Comparison of ENCODE assay signal across 8 cellular contexts in genomic region chr1:146297781-146298574, GRCh38.
DNase-seq lines count a peak whose midpoint lies in the region; ATAC-seq lines count a peak whose summit lies in the region.
"Not testable (repeated sequence)": the region's sequence is repeated elsewhere in the genome, so short reads cannot be mapped to it uniquely, and the experiment has no call there.

No MANE protein-coding gene starts in this region.

- not testable (repeated sequence) for H3K4me1 Mint-ChIP-seq in activated T-cell treated with anti-CD3 and anti-CD28 coated beads, Interleukin-2, amount 50 U/mL, for 72 hours (ENCODE audit: low read depth); stimulated activated memory B cell treated with anti-CD40 and anti-IgM and Interleukin-4, amounts not matched to agents 10 μg/mL and 1 μg/mL and 100 μg/mL, for 72 hours

- not testable (repeated sequence) for H3K4me3 Mint-ChIP-seq in activated T-cell treated with anti-CD3 and anti-CD28 coated beads, Interleukin-2, amount 50 U/mL, for 72 hours; stimulated activated memory B cell treated with anti-CD40 and anti-IgM and Interleukin-4, amounts not matched to agents 10 μg/mL and 1 μg/mL and 100 μg/mL, for 72 hours

- H3K27me3 Mint-ChIP-seq in activated T-cell treated with anti-CD3 and anti-CD28 coated beads, Interleukin-2, amount 50 U/mL, for 72 hours (ENCODE audit: low read depth); stimulated activated memory B cell treated with anti-CD40 and anti-IgM and Interleukin-4, amounts not matched to agents 10 μg/mL and 1 μg/mL and 100 μg/mL, for 72 hours: not testable (repeated sequence)

- not testable (repeated sequence) for H3K9me3 Mint-ChIP-seq in activated T-cell treated with anti-CD3 and anti-CD28 coated beads, Interleukin-2, amount 50 U/mL, for 72 hours; stimulated activated memory B cell treated with anti-CD40 and anti-IgM and Interleukin-4, amounts not matched to agents 10 μg/mL and 1 μg/mL and 100 μg/mL, for 72 hours

- DNase-seq in activated T-cell treated with anti-CD3 and anti-CD28 coated beads, Interleukin-2, amount 50 U/mL, for 72 hours; left colon: not testable (repeated sequence)

- H3K36me3 Mint-ChIP-seq in activated T-cell treated with anti-CD3 and anti-CD28 coated beads, Interleukin-2, amount 50 U/mL, for 72 hours (ENCODE audit: insufficient read depth in 2 of 2); stimulated activated memory B cell treated with anti-CD40 and anti-IgM and Interleukin-4, amounts not matched to agents 10 μg/mL and 1 μg/mL and 100 μg/mL, for 72 hours: not testable (repeated sequence)

- ATAC-seq in GM18511 (IDR thresholded peaks at IDR 0.05; ENCODE audit: unreplicated experiment) (peak; percentile 54), GM19397 (IDR thresholded peaks at IDR 0.05; ENCODE audit: unreplicated experiment) (peak; percentile 53), GM21786 (IDR thresholded peaks at IDR 0.05; ENCODE audit: unreplicated experiment) (peak; percentile 25), HG02973 (IDR thresholded peaks at IDR 0.05; ENCODE audit: unreplicated experiment) (peak; percentile 32), HG03460 (IDR thresholded peaks at IDR 0.05; ENCODE audit: unreplicated experiment) (peak; percentile 45), left colon (peak; percentile 44)
- peak; percentile 80 to 81 for ATAC-seq in activated T-cell treated with anti-CD3 and anti-CD28 coated beads, Interleukin-2, amount 50 U/mL, for 72 hours (replicated peaks in 1 of 2)
- peak; percentile 83 for ATAC-seq in stimulated activated memory B cell treated with anti-CD40 and anti-IgM and Interleukin-4, amounts not matched to agents 10 μg/mL and 1 μg/mL and 100 μg/mL, for 72 hours

- H3K27ac Mint-ChIP-seq in activated T-cell treated with anti-CD3 and anti-CD28 coated beads, Interleukin-2, amount 50 U/mL, for 72 hours; stimulated activated memory B cell treated with anti-CD40 and anti-IgM and Interleukin-4, amounts not matched to agents 10 μg/mL and 1 μg/mL and 100 μg/mL, for 72 hours: not testable (repeated sequence)

- intact Hi-C loops in left colon (cut with DNase I, micrococcal nuclease) = not testable (repeated sequence)

Comparison
In these comparisons a context has a peak if more than half of its experiments do, and no peak if none do; other contexts are left out.
1. ATAC-seq: peak in every context shown above with its lines; median percentile 83 in stimulated activated memory B cell treated with anti-CD40 and anti-IgM and Interleukin-4, amounts not matched to agents 10 μg/mL and 1 μg/mL and 100 μg/mL, for 72 hours; 80 in activated T-cell treated with anti-CD3 and anti-CD28 coated beads, Interleukin-2, amount 50 U/mL, for 72 hours; 54 in GM18511; 53 in GM19397; 45 in HG03460; 44 in left colon; 32 in HG02973; 25 in GM21786.